Comparison of ENCODE assay signal across 8 cellular contexts in genomic region chr3:177195242-177195940, GRCh38. TPM values are rescaled to one million over a fixed set of nuclear protein-coding genes. Genes with fewer than 3 reads are reported as not detected.
DNase-seq lines count a peak whose midpoint lies in the region; ATAC-seq, FAIRE-seq and TF ChIP-seq lines count a peak whose summit lies in the region.

No MANE protein-coding gene starts in this region.

- no peak overlapping the region for H2AFZ ChIP-seq in astrocyte (ENCODE audit: low read depth, low read length)

- H3K9ac ChIP-seq in astrocyte (ENCODE audit: low read length), result peak overlapping the region; percentile 98

- H3K9me3 ChIP-seq in astrocyte (ENCODE audit: insufficient read depth, low read depth, low read length), result no peaks in the 10 kb centered on the region

- no peak for ATAC-seq in stimulated activated memory B cell treated with anti-CD40 and anti-IgM and Interleukin-4, amounts not matched to agents 10 μg/mL and 1 μg/mL and 100 μg/mL, for 72 hours
- no peak for ATAC-seq in GM18870 (IDR thresholded peaks at IDR 0.05; ENCODE audit: unreplicated experiment)

- H3K4me2 ChIP-seq in astrocyte (ENCODE audit: low read length), result peak overlapping the region; percentile 95

- peaks cover 28% of the 10 kb centered on the region for H3K4me1 Mint-ChIP-seq in astrocyte (ENCODE audit: low read depth, unreplicated experiment)
- H3K4me1 Mint-ChIP-seq in stimulated activated memory B cell treated with anti-CD40 and anti-IgM and Interleukin-4, amounts not matched to agents 10 μg/mL and 1 μg/mL and 100 μg/mL, for 72 hours, result peaks cover 66% of the 10 kb centered on the region

- peaks cover 32% of the 10 kb centered on the region for H3K4me1 ChIP-seq in astrocyte (ENCODE audit: insufficient read depth, low read length)

- no peaks in the 10 kb centered on the region for H3K27me3 Mint-ChIP-seq in astrocyte (ENCODE audit: low read depth, unreplicated experiment)
- H3K27me3 Mint-ChIP-seq in stimulated activated memory B cell treated with anti-CD40 and anti-IgM and Interleukin-4, amounts not matched to agents 10 μg/mL and 1 μg/mL and 100 μg/mL, for 72 hours, result no peaks in the 10 kb centered on the region

- peak overlapping the region; percentile 95 for H3K27ac ChIP-seq in astrocyte (ENCODE audit: low read depth, low read length)

- H3K36me3 ChIP-seq in astrocyte (ENCODE audit: insufficient read depth, low read length), result no peaks in the 10 kb centered on the region
- no peaks in the 10 kb centered on the region for H3K36me3 ChIP-seq in kidney epithelial cell (ENCODE audit: control insufficient read depth, insufficient read depth, low read length)

- H3K9me3 Mint-ChIP-seq in astrocyte (ENCODE audit: unreplicated experiment), result peaks cover 2% of the 10 kb centered on the region
- H3K9me3 Mint-ChIP-seq in stimulated activated memory B cell treated with anti-CD40 and anti-IgM and Interleukin-4, amounts not matched to agents 10 μg/mL and 1 μg/mL and 100 μg/mL, for 72 hours, result no peaks in the 10 kb centered on the region

- FAIRE-seq in astrocyte (lab: Jason Lieb, UNC), result peak; percentile 9

- peak overlapping the region; percentile 92 for H3K4me3 ChIP-seq in astrocyte (ENCODE audit: insufficient read depth, low read depth, low read length)
- H3K4me3 ChIP-seq in kidney epithelial cell (ENCODE audit: low read depth, low read length), result peak overlapping the region; percentile 78

- H3K79me2 ChIP-seq in astrocyte (ENCODE audit: insufficient read depth, low read length), result peaks cover 64% of the 10 kb centered on the region

- DNase-seq in NCI-H446 (lab: John Stamatoyannopoulos, UW) (peak; percentile 35 to 55), NCI-H446 treated with DMSO at 0.1 percent for 48 hours (lab: John Stamatoyannopoulos, UW) (no peak), NCI-H226 (peak; percentile 24), astrocyte (ENCODE audit: low read depth) (no peak), kidney epithelial cell (ENCODE audit: low read depth) (no peak), AG08396 (ENCODE audit: low spot score) (no peak)

- H3K27me3 ChIP-seq in astrocyte (ENCODE audit: insufficient read depth, low read length), result no peaks in the 10 kb centered on the region
- no peaks in the 10 kb centered on the region for H3K27me3 ChIP-seq in kidney epithelial cell (ENCODE audit: control insufficient read depth, insufficient read depth, low read length)

- peak overlapping the region; percentile 97 for H3K27ac Mint-ChIP-seq in astrocyte (ENCODE audit: unreplicated experiment)
- peak overlapping the region; percentile 96 for H3K27ac Mint-ChIP-seq in stimulated activated memory B cell treated with anti-CD40 and anti-IgM and Interleukin-4, amounts not matched to agents 10 μg/mL and 1 μg/mL and 100 μg/mL, for 72 hours

- H3K4me3 Mint-ChIP-seq in astrocyte (ENCODE audit: unreplicated experiment), result peak overlapping the region; percentile 98
- peak overlapping the region; percentile 94 for H3K4me3 Mint-ChIP-seq in stimulated activated memory B cell treated with anti-CD40 and anti-IgM and Interleukin-4, amounts not matched to agents 10 μg/mL and 1 μg/mL and 100 μg/mL, for 72 hours

- H3K36me3 Mint-ChIP-seq in astrocyte (ENCODE audit: low read depth, unreplicated experiment), result peaks cover 3% of the 10 kb centered on the region
- peaks cover 19% of the 10 kb centered on the region for H3K36me3 Mint-ChIP-seq in stimulated activated memory B cell treated with anti-CD40 and anti-IgM and Interleukin-4, amounts not matched to agents 10 μg/mL and 1 μg/mL and 100 μg/mL, for 72 hours

- TF ChIP-seq CTCF in astrocyte (IDR thresholded peaks at IDR 0.05; ENCODE audit: insufficient read depth, low read depth, low read length) (no peak), kidney epithelial cell (IDR thresholded peaks at IDR 0.05; ENCODE audit: insufficient read depth, low read length, poor library complexity, severe bottlenecking) (no peak)

- peaks cover 45% of the 10 kb centered on the region for H4K20me1 ChIP-seq in astrocyte (ENCODE audit: insufficient read depth, low read length)

RNA-seq across cellular contexts. Expression of gene TBL1XR1, which starts 1.9 kb away (rescaled TPM):
- 138 and 140 TPM in 2 replicates for total RNA-seq in astrocyte
- total RNA-seq in kidney epithelial cell, result 81.4 and 90.1 TPM in 2 replicates

Comparison
In these comparisons a context has a peak if more than half of its experiments do, and no peak if none do; other contexts are left out.
1. DNase-seq: peak in NCI-H446 (2 of 2) and NCI-H226 (single experiment); none in NCI-H446 treated with DMSO at 0.1 percent for 48 hours (single experiment), astrocyte (single experiment), kidney epithelial cell (single experiment) and AG08396 (single experiment).